In the genomic region with DNA sequence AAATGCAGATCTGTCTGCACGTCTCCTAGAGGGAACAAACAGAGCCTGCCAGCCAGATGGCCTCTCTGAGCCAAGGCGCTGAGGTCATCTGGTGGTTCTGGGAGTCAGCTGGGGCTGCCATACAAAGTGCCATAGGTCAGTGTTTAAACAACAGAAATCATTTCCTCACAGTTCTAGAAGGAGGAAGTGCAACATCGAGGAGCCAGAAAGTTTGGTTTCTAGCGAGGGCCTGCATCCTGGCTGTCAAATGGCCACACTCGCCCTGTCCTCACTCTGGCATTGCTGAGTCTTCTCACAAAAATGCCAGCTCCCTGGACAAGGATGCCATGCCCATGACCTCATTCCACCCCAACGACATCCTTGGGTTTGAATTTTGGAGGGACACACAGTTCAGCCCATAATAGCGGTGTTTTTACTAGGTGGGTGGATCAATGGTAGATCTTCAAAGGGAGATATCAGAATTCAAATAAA, we compare ENCODE assay signal across 12 cellular contexts. TPM values are rescaled to one million over a fixed set of nuclear protein-coding genes. Genes with fewer than 3 reads are reported as not detected.
DNase-seq lines count a peak whose midpoint lies in the region; ATAC-seq and TF ChIP-seq lines count a peak whose summit lies in the region.
"Had no signal": no experiment of that assay in that cellular context is flagged by ENCODE, and none has a peak within 500 bp of the region (broad histone marks: within the 10 kb centered on the region; RNA-seq: fewer than 3 reads in every experiment).

No MANE protein-coding gene starts in this region.

- no peaks in the 10 kb centered on the region for H3F3A ChIP-seq in neural progenitor cell (ENCODE audit: low read depth)

- H3K9me3 Mint-ChIP-seq in neural progenitor cell, result no peaks in the 10 kb centered on the region
- H3K9me3 Mint-ChIP-seq in activated CD8-positive, alpha-beta T cell treated with anti-CD3 and anti-CD28 coated beads for 36 hours, result no peaks in the 10 kb centered on the region
- H3K9me3 Mint-ChIP-seq: activated T-cell treated with anti-CD3 and anti-CD28 coated beads, Interleukin-2, amount 50 U/mL, for 24 hours had no signal

- no peaks in the 10 kb centered on the region for H3K36me3 Mint-ChIP-seq in neural progenitor cell
- no peaks in the 10 kb centered on the region for H3K36me3 Mint-ChIP-seq in activated CD8-positive, alpha-beta T cell treated with anti-CD3 and anti-CD28 coated beads for 36 hours (ENCODE audit: low read depth)

- CTCF ChIA-PET in activated CD8-positive, alpha-beta T cell treated with anti-CD3 and anti-CD28 coated beads for 36 hours (lab: Charles Lee), result interaction anchor here (0.5 kb wide), 1 partner anchor 12 kb away, joined by 4 read pairs; no protein-coding TSS in a partner anchor

- H3K9ac ChIP-seq in neural progenitor cell, result no peak overlapping the region

- no peaks in the 10 kb centered on the region for H4K20me1 ChIP-seq in neural progenitor cell (ENCODE audit: low read depth)

- H3K9me3 ChIP-seq in neural progenitor cell (ENCODE audit: low read depth), result no peaks in the 10 kb centered on the region
- H3K9me3 ChIP-seq: colonic mucosa had no signal

- peaks cover 5% of the 10 kb centered on the region for H3K27me3 Mint-ChIP-seq in neural progenitor cell (ENCODE audit: insufficient read depth, low read depth)
- no peaks in the 10 kb centered on the region for H3K27me3 Mint-ChIP-seq in activated CD8-positive, alpha-beta T cell treated with anti-CD3 and anti-CD28 coated beads for 36 hours

- ATAC-seq in activated CD8-positive, alpha-beta T cell treated with anti-CD3 and anti-CD28 coated beads for 36 hours, result no peak
- no peak for ATAC-seq in HG03135 (IDR thresholded peaks at IDR 0.05; ENCODE audit: unreplicated experiment)

- H3K79me2 ChIP-seq in neural progenitor cell (ENCODE audit: low read depth), result no peaks in the 10 kb centered on the region

- in situ Hi-C loops in Caki2 (cut with HindIII; ENCODE audit: low pct_unique_long_range_greater_than_20kb, low sequenced_read_pairs), result no loop called here

- POLR2A ChIA-PET in activated CD8-positive, alpha-beta T cell treated with anti-CD3 and anti-CD28 coated beads for 36 hours (lab: Charles Lee), result no interaction called here

- H3K27ac ChIP-seq in neural progenitor cell, result no peak overlapping the region
- H3K27ac ChIP-seq: colonic mucosa had no signal

- no peaks in the 10 kb centered on the region for H3K36me3 ChIP-seq in neural progenitor cell
- H3K36me3 ChIP-seq: colonic mucosa had no signal

- no peaks in the 10 kb centered on the region for H3K4me1 ChIP-seq in neural progenitor cell
- H3K4me1 ChIP-seq: colonic mucosa had no signal

- intact Hi-C loops in activated CD8-positive, alpha-beta T cell treated with anti-CD3 and anti-CD28 coated beads for 36 hours (cut with micrococcal nuclease), result no loop called here

- DNase-seq in Caki2 (ENCODE audit: low read depth) (peak; percentile 3), NCI-H446 treated with DMSO at 0.1 percent for 48 hours (lab: John Stamatoyannopoulos, UW) (peak; percentile 11), cerebellar nuclear complex (lab: John Stamatoyannopoulos, UW) (peak; percentile 32 to 81), neural progenitor cell (ENCODE audit: low spot score) (no peak), HK-2 (ENCODE audit: unreplicated experiment) (no peak), cortex of kidney (lab: John Stamatoyannopoulos, UW) (no peak)
- DNase-seq in activated CD8-positive, alpha-beta T cell treated with anti-CD3 and anti-CD28 coated beads for 36 hours, result no peak
- DNase-seq: colonic mucosa, DMS79 treated with DMSO at 0.1 percent for 48 hours, NCI-H2171 treated with DMSO at 0.1 percent for 48 hours had no signal

- H3K4me2 ChIP-seq in neural progenitor cell, result no peak overlapping the region

- H3K4me3 ChIP-seq in neural progenitor cell, result no peak overlapping the region
- H3K4me3 ChIP-seq: colonic mucosa had no signal

- peak overlapping the region; percentile 80 for H3K27ac Mint-ChIP-seq in neural progenitor cell
- H3K27ac Mint-ChIP-seq in activated CD8-positive, alpha-beta T cell treated with anti-CD3 and anti-CD28 coated beads for 36 hours, result no peak overlapping the region
- H3K27ac Mint-ChIP-seq: activated T-cell treated with anti-CD3 and anti-CD28 coated beads, Interleukin-2, amount 50 U/mL, for 24 hours had no signal

- H3K27me3 ChIP-seq in neural progenitor cell, result no peaks in the 10 kb centered on the region
- H3K27me3 ChIP-seq: colonic mucosa had no signal

- no peak for TF ChIP-seq CTCF in neural progenitor cell (IDR thresholded peaks at IDR 0.05)
- no peak for TF ChIP-seq CTCF in activated CD8-positive, alpha-beta T cell treated with anti-CD3 and anti-CD28 coated beads for 36 hours (IDR thresholded peaks at IDR 0.05)

- H3K4me3 Mint-ChIP-seq in neural progenitor cell, result no peak overlapping the region
- no peak overlapping the region for H3K4me3 Mint-ChIP-seq in activated CD8-positive, alpha-beta T cell treated with anti-CD3 and anti-CD28 coated beads for 36 hours
- H3K4me3 Mint-ChIP-seq: activated T-cell treated with anti-CD3 and anti-CD28 coated beads, Interleukin-2, amount 50 U/mL, for 24 hours had no signal

- H3K4me1 Mint-ChIP-seq in neural progenitor cell, result peaks cover 8% of the 10 kb centered on the region
- H3K4me1 Mint-ChIP-seq in activated CD8-positive, alpha-beta T cell treated with anti-CD3 and anti-CD28 coated beads for 36 hours (ENCODE audit: low read depth), result no peaks in the 10 kb centered on the region

- H2AFZ ChIP-seq in neural progenitor cell (replicated peaks), result no peak overlapping the region

RNA-seq across cellular contexts. Expression of gene MYT1L, which starts 59.6 kb away (rescaled TPM):
- not detected in 2 replicates for total RNA-seq in Caki2 (2014; rRNA removed; shearing (Covaris generic); ENCODE audit: low replicate concordance)
- total RNA-seq in neural progenitor cell (ENCODE audit: low replicate concordance), result 0.03 TPM in 1 of 2 replicates, not detected in the other
- not detected for total RNA-seq in activated CD8-positive, alpha-beta T cell treated with anti-CD3 and anti-CD28 coated beads for 36 hours

Comparison
In these comparisons a context has a peak if more than half of its experiments do, and no peak if none do; other contexts are left out.
1. DNase-seq: peak in Caki2 (single experiment), NCI-H446 treated with DMSO at 0.1 percent for 48 hours (single experiment) and cerebellar nuclear complex (2 of 2); none in neural progenitor cell (single experiment), activated CD8-positive, alpha-beta T cell treated with anti-CD3 and anti-CD28 coated beads for 36 hours (single experiment), HK-2 (single experiment) and cortex of kidney (single experiment).